In genomic region chr16:8752706-8753105, GRCh38 we compare ENCODE assay signal across 2 cellular contexts.
TF ChIP-seq lines count a peak whose summit lies in the region.

No MANE protein-coding gene starts in this region.

TF ChIP-seq in HCT116, 20 proteins besides CTCF, POLR2A, EP300 and RAD21:
- TF ChIP-seq MAX (IDR thresholded peaks at IDR 0.05) = no peak
- TF ChIP-seq CBX3 (IDR thresholded peaks at IDR 0.05; ENCODE audit: low read depth) = no peak
- TF ChIP-seq JUND (IDR thresholded peaks at IDR 0.05) = no peak
- no peak for TF ChIP-seq SIN3A (IDR thresholded peaks at IDR 0.05; ENCODE audit: low read depth)
- no peak for TF ChIP-seq ATF3 (IDR thresholded peaks at IDR 0.05)
- TF ChIP-seq FOSL1 (IDR thresholded peaks at IDR 0.05; ENCODE audit: low read depth) = no peak
- TF ChIP-seq EGR1 (IDR thresholded peaks at IDR 0.05; ENCODE audit: low read depth) = no peak
- TF ChIP-seq YY1 (IDR thresholded peaks at IDR 0.05; ENCODE audit: extremely low read depth, insufficient replicate concordance, low read depth, low read length) = no peak
- no peak for TF ChIP-seq POLR2AphosphoS5 (IDR thresholded peaks at IDR 0.05; ENCODE audit: low read depth, low read length)
- TF ChIP-seq SRF (IDR thresholded peaks at IDR 0.05; ENCODE audit: low read depth) = no peak
- no peak for TF ChIP-seq ELF1 (IDR thresholded peaks at IDR 0.05; ENCODE audit: borderline replicate concordance, low read depth)
- TF ChIP-seq ZBTB33 (IDR thresholded peaks at IDR 0.05; ENCODE audit: extremely low read depth, insufficient replicate concordance, low read length) = no peak
- no peak for TF ChIP-seq REST (IDR thresholded peaks at IDR 0.05; ENCODE audit: low read depth)
- no peak for TF ChIP-seq SP1 (IDR thresholded peaks at IDR 0.05; ENCODE audit: low read depth)
- no peak for TF ChIP-seq EZH2phosphoT487 (IDR thresholded peaks at IDR 0.05; ENCODE audit: borderline replicate concordance)
- TF ChIP-seq ZNF274 (IDR thresholded peaks at IDR 0.05; ENCODE audit: low read depth, low read length) = no peak

TF ChIP-seq in IMR-90, 13 proteins besides CTCF, POLR2A, EP300 and RAD21:
- no peak for TF ChIP-seq SMC3 (IDR thresholded peaks at IDR 0.05; ENCODE audit: low read depth, low read length)
- TF ChIP-seq CHD1 (IDR thresholded peaks at IDR 0.05; ENCODE audit: low read depth, low read length) = no peak
- TF ChIP-seq USF2 (IDR thresholded peaks at IDR 0.05; ENCODE audit: low read depth, low read length) = no peak
- no peak for TF ChIP-seq BHLHE40 (IDR thresholded peaks at IDR 0.05; ENCODE audit: low read depth, low read length)
- TF ChIP-seq ELK1 (IDR thresholded peaks at IDR 0.05; ENCODE audit: borderline replicate concordance, low read depth, low read length) = no peak
- no peak for TF ChIP-seq MAFK (IDR thresholded peaks at IDR 0.05; ENCODE audit: low read depth, low read length)
- TF ChIP-seq RCOR1 (IDR thresholded peaks at IDR 0.05; ENCODE audit: insufficient replicate concordance, low read length) = no peak
- no peak for TF ChIP-seq NFE2L2 (IDR thresholded peaks at IDR 0.05; ENCODE audit: low read depth, low read length)
- no peak for TF ChIP-seq MXI1 (IDR thresholded peaks at IDR 0.05; ENCODE audit: borderline replicate concordance, low read depth, low read length)
- no peak for TF ChIP-seq MAZ (IDR thresholded peaks at IDR 0.05; ENCODE audit: borderline replicate concordance, low read depth, low read length)
- no peak for TF ChIP-seq FOS (IDR thresholded peaks at IDR 0.05; ENCODE audit: low read depth, low read length)
- TF ChIP-seq CEBPB (IDR thresholded peaks at IDR 0.05; ENCODE audit: low read depth, low read length) = no peak
- no peak for TF ChIP-seq RFX5 (IDR thresholded peaks at IDR 0.05; ENCODE audit: low read depth, low read length)
